18 cellular contexts compared by ENCODE assay signal in genomic region chr7:3696113-3696512, GRCh38.
"Had no signal": no experiment of that assay in that cellular context is flagged by ENCODE, and none has a peak within 500 bp of the region (broad histone marks: within the 10 kb centered on the region; RNA-seq: fewer than 3 reads in every experiment).

No MANE protein-coding gene starts in this region.

- FAIRE-seq: RCC 7860 had no signal

- H3K4me1 ChIP-seq: SJSA1 had no signal

- H3K27me3 ChIP-seq: SJSA1 had no signal

- DNase-seq: KG1, MM.1S, NCI-H1092 treated with DMSO at 0.1 percent for 48 hours, NCI-H1436, NCI-H187, NCI-H2029, NCI-H2081 treated with DMSO at 0.1 percent for 48 hours, NCI-H2171 treated with DMSO at 0.1 percent for 48 hours, NCI-H345, NCI-H446 treated with DMSO at 0.1 percent for 48 hours, NCI-H510A treated with DMSO at 0.1 percent for 48 hours, NCI-H526, Right ventricle myocardium superior, RPMI8226, SIG-M5 had no signal

- H3K4me3 ChIP-seq: SJSA1, SK-N-MC had no signal

- H3K27ac ChIP-seq: SJSA1, SK-N-MC had no signal

- H3K36me3 ChIP-seq: SJSA1 had no signal

- H3K9me3 ChIP-seq: SJSA1 had no signal
